8 cellular contexts compared by ENCODE assay signal in genomic region chr19:58440556-58440955, GRCh38. TPM values are rescaled to one million over a fixed set of nuclear protein-coding genes. Genes with fewer than 3 reads are reported as not detected.
DNase-seq lines count a peak whose midpoint lies in the region; FAIRE-seq and TF ChIP-seq lines count a peak whose summit lies in the region.

No MANE protein-coding gene starts in this region.

- peak overlapping the region; percentile 73 for H3K27ac ChIP-seq in neutrophil

- H3K27me3 ChIP-seq in BE2C (no peaks in the 10 kb centered on the region), neutrophil (peaks cover 14% of the 10 kb centered on the region)

- no peak for FAIRE-seq in GM12891 (lab: Jason Lieb, UNC)

- H3K9me3 ChIP-seq in BE2C (peaks cover 6% of the 10 kb centered on the region), neutrophil (peaks cover 29% of the 10 kb centered on the region)

- TF ChIP-seq CTCF in BE2C (IDR thresholded peaks at IDR 0.05; ENCODE audit: low read depth, low read length) (no peak), WI38 (IDR thresholded peaks at IDR 0.05; ENCODE audit: low read depth, low read length) (no peak), fibroblast of the aortic adventitia (IDR thresholded peaks at IDR 0.05; ENCODE audit: insufficient read depth, low read length) (no peak), neutrophil (IDR thresholded peaks at IDR 0.05) (no peak)

- no peak for TF ChIP-seq POLR2A in GM12891 (IDR thresholded peaks at IDR 0.05; ENCODE audit: low read depth, low read length)

- H3K36me3 ChIP-seq in BE2C (peaks cover 12% of the 10 kb centered on the region), neutrophil (no peaks in the 10 kb centered on the region)

- in situ Hi-C loops in KBM-7 (cut with MboI; ENCODE audit: low pct_unique_long_range_greater_than_20kb, low sequenced_read_pairs), result no loop called here

- no peaks in the 10 kb centered on the region for H3K4me1 ChIP-seq in BE2C
- H3K4me1 ChIP-seq in neutrophil (ENCODE audit: control insufficient read depth in 1 of 2, insufficient read depth in 1 of 2, low read depth in 1 of 2, low read length in 1 of 2), result peaks cover 13 to 15% of the 10 kb centered on the region in 2 experiments

- H3K4me3 ChIP-seq in BE2C (ENCODE audit: low read depth, low read length), result peak overlapping the region; percentile 84
- peak overlapping the region; percentile 83 for H3K4me3 ChIP-seq in WI38 (ENCODE audit: low read depth, low read length)
- H3K4me3 ChIP-seq in fibroblast of the aortic adventitia (ENCODE audit: low read depth, low read length), result peak overlapping the region; percentile 96
- H3K4me3 ChIP-seq in neutrophil (ENCODE audit: low read depth in 1 of 2, low read length in 1 of 2), result peak overlapping the region; percentile 65 to 87

- no peak for DNase-seq in BE2C
- no peak for DNase-seq in fibroblast of the aortic adventitia (ENCODE audit: low read depth)
- no peak for DNase-seq in DMS53 (lab: John Stamatoyannopoulos, UW)
- no peak for DNase-seq in NCI-H2171 treated with DMSO at 0.1 percent for 48 hours (lab: John Stamatoyannopoulos, UW)
- DNase-seq in GM12891 (ENCODE audit: insufficient read length, low spot score), result no peak
- DNase-seq in KBM-7, result no peak

TF ChIP-seq in GM12891, 5 proteins besides CTCF, POLR2A, EP300 and RAD21:
- TF ChIP-seq POU2F2 (IDR thresholded peaks at IDR 0.05; ENCODE audit: low read depth, low read length) (no peak), TAF1 (IDR thresholded peaks at IDR 0.05; ENCODE audit: low read depth, low read length) (no peak), POLR2AphosphoS5 (IDR thresholded peaks at IDR 0.05; ENCODE audit: low read depth, low read length) (no peak), PAX5 (IDR thresholded peaks at IDR 0.05; ENCODE audit: insufficient read depth, low read length, severe bottlenecking) (no peak), SPI1 (IDR thresholded peaks at IDR 0.05; ENCODE audit: low read depth, low read length) (no peak)

RNA-seq across cellular contexts. Expression of gene ZNF132, which starts 0.6 kb away (rescaled TPM):
- polyA plus RNA-seq in BE2C (2012; ENCODE audit: insufficient read depth, insufficient read length, low read depth), result 6.0 TPM
- total RNA-seq in fibroblast of the aortic adventitia (ENCODE audit: low replicate concordance), result 9.2 and 10.8 TPM in 2 replicates
- polyA plus RNA-seq in GM12891 (2012; ENCODE audit: low read depth, missing spikeins), result 0.81 TPM

RNA-seq across cellular contexts. Expression of gene ZNF324B, which starts 10.9 kb away (rescaled TPM):
- polyA plus RNA-seq in BE2C (2012; ENCODE audit: insufficient read depth, insufficient read length, low read depth), result 4.4 TPM
- total RNA-seq in fibroblast of the aortic adventitia (ENCODE audit: low replicate concordance), result 9.2 and 9.5 TPM in 2 replicates
- polyA plus RNA-seq in GM12891 (2012; ENCODE audit: low read depth, missing spikeins), result 3.0 TPM

RNA-seq across cellular contexts. Expression of gene ZNF324, which starts 26.3 kb away (rescaled TPM):
- polyA plus RNA-seq in BE2C (2012; ENCODE audit: insufficient read depth, insufficient read length, low read depth), result 15.0 TPM
- total RNA-seq in fibroblast of the aortic adventitia (ENCODE audit: low replicate concordance), result 9.2 and 18.4 TPM in 2 replicates
- 5.8 TPM for polyA plus RNA-seq in GM12891 (2012; ENCODE audit: low read depth, missing spikeins)

RNA-seq across cellular contexts. Expression of gene ZNF584, which starts 32.1 kb away (rescaled TPM):
- 8.5 TPM for polyA plus RNA-seq in BE2C (2012; ENCODE audit: insufficient read depth, insufficient read length, low read depth)
- total RNA-seq in fibroblast of the aortic adventitia (ENCODE audit: low replicate concordance), result 14.4 and 17.1 TPM in 2 replicates
- polyA plus RNA-seq in GM12891 (2012; ENCODE audit: low read depth, missing spikeins), result 3.1 TPM

RNA-seq across cellular contexts. Expression of gene ZNF446, which starts 35.6 kb away (rescaled TPM):
- 19.1 TPM for polyA plus RNA-seq in BE2C (2012; ENCODE audit: insufficient read depth, insufficient read length, low read depth)
- total RNA-seq in fibroblast of the aortic adventitia (ENCODE audit: low replicate concordance), result 6.7 and 7.5 TPM in 2 replicates
- 6.1 TPM for polyA plus RNA-seq in GM12891 (2012; ENCODE audit: low read depth, missing spikeins)
